Comparison of ENCODE assay signal across 8 cellular contexts in genomic region chr19:58451358-58452101, GRCh38. TPM values are rescaled to one million over a fixed set of nuclear protein-coding genes. Genes with fewer than 3 reads are reported as not detected.
DNase-seq lines count a peak whose midpoint lies in the region; ATAC-seq, FAIRE-seq and TF ChIP-seq lines count a peak whose summit lies in the region.

ZNF324B (plus strand) TSS chr19:58451622; CDS start chr19:58453702, 2,080 bp downstream.

- TF ChIP-seq POLR2A in H54 (IDR thresholded peaks at IDR 0.05; ENCODE audit: low read depth, low read length): peak; percentile 83

- H3K9me3 Mint-ChIP-seq in activated T-helper 17 cell treated with anti-CD3 and anti-CD28 coated beads, Interleukin-2, amount 50 U/mL, for 72 hours: peaks cover 9% of the 10 kb centered on the region
- H3K9me3 Mint-ChIP-seq in natural killer cell treated with Interleukin-12 subunit alpha and Interleukin-12 subunit beta and Interleukin-15 and Interleukin-18, amount 100 ng/mL, for 72 hours: no peaks in the 10 kb centered on the region

- H3K4me3 Mint-ChIP-seq in activated T-helper 17 cell treated with anti-CD3 and anti-CD28 coated beads, Interleukin-2, amount 50 U/mL, for 72 hours: peak within 1 kb of the TSS; percentile 87
- peak within 1 kb of the TSS; percentile 93 for H3K4me3 Mint-ChIP-seq in natural killer cell treated with Interleukin-12 subunit alpha and Interleukin-12 subunit beta and Interleukin-15 and Interleukin-18, amount 100 ng/mL, for 72 hours

- TF ChIP-seq CTCF in RWPE1 (conservative IDR thresholded peaks at IDR 0.05; ENCODE audit: low read depth) (no peak), fibroblast of pulmonary artery (IDR thresholded peaks at IDR 0.05; ENCODE audit: low read length, missing control alignments) (no peak)

- peak within 1 kb of the TSS; percentile 72 for H3K4me3 ChIP-seq in fibroblast of pulmonary artery (replicated peaks; ENCODE audit: low read depth, low read length)

- H3K36me3 Mint-ChIP-seq in activated T-helper 17 cell treated with anti-CD3 and anti-CD28 coated beads, Interleukin-2, amount 50 U/mL, for 72 hours (ENCODE audit: low read depth): peaks cover 12% of the 10 kb centered on the region
- peaks cover 15% of the 10 kb centered on the region for H3K36me3 Mint-ChIP-seq in natural killer cell treated with Interleukin-12 subunit alpha and Interleukin-12 subunit beta and Interleukin-15 and Interleukin-18, amount 100 ng/mL, for 72 hours

- H3K4me1 Mint-ChIP-seq in activated T-helper 17 cell treated with anti-CD3 and anti-CD28 coated beads, Interleukin-2, amount 50 U/mL, for 72 hours: peaks cover 20% of the 10 kb centered on the region
- H3K4me1 Mint-ChIP-seq in natural killer cell treated with Interleukin-12 subunit alpha and Interleukin-12 subunit beta and Interleukin-15 and Interleukin-18, amount 100 ng/mL, for 72 hours (ENCODE audit: low read depth in 2 of 2): peaks cover 19 to 20% of the 10 kb centered on the region in 2 donors

- H3K27ac ChIP-seq in RWPE1: peak within 1 kb of the TSS; percentile 62

- H3K27ac Mint-ChIP-seq in activated T-helper 17 cell treated with anti-CD3 and anti-CD28 coated beads, Interleukin-2, amount 50 U/mL, for 72 hours: peak within 1 kb of the TSS; percentile 86
- peak within 1 kb of the TSS; percentile 11 to 57 for H3K27ac Mint-ChIP-seq in natural killer cell treated with Interleukin-12 subunit alpha and Interleukin-12 subunit beta and Interleukin-15 and Interleukin-18, amount 100 ng/mL, for 72 hours

- ATAC-seq in activated T-helper 17 cell treated with anti-CD3 and anti-CD28 coated beads, Interleukin-2, amount 50 U/mL, for 72 hours (replicated peaks): peak; percentile 99
- peak; percentile 98 to 99 for ATAC-seq in natural killer cell treated with Interleukin-12 subunit alpha and Interleukin-12 subunit beta and Interleukin-15 and Interleukin-18, amount 100 ng/mL, for 72 hours

- peaks cover 6% of the 10 kb centered on the region for H3K27me3 Mint-ChIP-seq in activated T-helper 17 cell treated with anti-CD3 and anti-CD28 coated beads, Interleukin-2, amount 50 U/mL, for 72 hours
- peaks cover 12 to 18% of the 10 kb centered on the region in 2 donors for H3K27me3 Mint-ChIP-seq in natural killer cell treated with Interleukin-12 subunit alpha and Interleukin-12 subunit beta and Interleukin-15 and Interleukin-18, amount 100 ng/mL, for 72 hours

- POLR2A ChIA-PET in RWPE1 (lab: Yijun Ruan, JAX; ENCODE audit: low non-redundant PET): no interaction called here

- no peak for FAIRE-seq in H54 (lab: Jason Lieb, UNC)

- DNase-seq in ELF-1 (ENCODE audit: low read depth, low spot score) (peak; percentile 97), H54 (ENCODE audit: insufficient read length, low spot score) (peak; percentile 98), LoVo (ENCODE audit: low spot score) (peak; percentile 96), RWPE1 (ENCODE audit: low spot score) (peak; percentile 92), fibroblast of pulmonary artery (ENCODE audit: low read depth) (peak; percentile 95)
- peak; percentile 95 for DNase-seq in natural killer cell treated with Interleukin-12 subunit alpha and Interleukin-12 subunit beta and Interleukin-15 and Interleukin-18, amount 100 ng/mL, for 72 hours (ENCODE audit: low spot score)
- DNase-seq in stimulated activated naive CD4-positive, alpha-beta T cell treated with Interleukin-2 at 50 U/mL for 16 hours (lab: John Stamatoyannopoulos, UW): peak; percentile 98

- CTCF ChIA-PET in RWPE1 (lab: Yijun Ruan, JAX): interaction anchor here (0.6 to 1.0 kb wide), 2 partner anchors 25 to 62 kb away, joined by 3 read pairs; no protein-coding TSS in a partner anchor

RNA-seq across cellular contexts. Expression of gene ZNF324B, which starts in this region (rescaled TPM):
- 1 to 10 TPM; 8.8 to 8.9 TPM for total RNA-seq in activated T-helper 17 cell treated with anti-CD3 and anti-CD28 coated beads, Interleukin-2, amount 50 U/mL, for 72 hours
- total RNA-seq in natural killer cell treated with Interleukin-12 subunit alpha and Interleukin-12 subunit beta and Interleukin-15 and Interleukin-18, amount 100 ng/mL, for 72 hours: 10 to 100 TPM in 1 of 2 donors, 1 to 10 TPM in 1; 8.8 to 14.4 TPM

Comparison
In these comparisons a context has a peak if more than half of its experiments do, and no peak if none do; other contexts are left out.
1. Peak in every context shown above with its lines: DNase-seq, ATAC-seq, H3K4me3 ChIP-seq and H3K27ac ChIP-seq.